ENCODE assay signal across 12 cellular contexts in genomic region chr2:97747716-97748115, GRCh38. TPM values are rescaled to one million over a fixed set of nuclear protein-coding genes. Genes with fewer than 3 reads are reported as not detected.
A peak's percentile ranks its signal among the peaks of the same experiment; 100 is the strongest.
DNase-seq lines count a peak whose midpoint lies in the region; ATAC-seq and TF ChIP-seq lines count a peak whose summit lies in the region.
"Had no signal": no experiment of that assay in that cellular context is flagged by ENCODE, and none has a peak within 500 bp of the region (broad histone marks: within the 10 kb centered on the region; RNA-seq: fewer than 3 reads in every experiment).

No MANE protein-coding gene starts in this region.

- POLR2A ChIA-PET in activated CD8-positive, alpha-beta T cell treated with anti-CD3 and anti-CD28 coated beads, Interleukin-2, amount 10 ng/mL, durations not matched to agents 7 days and 5 days (lab: Charles Lee) = interaction anchor here (1.3 kb wide), 1 partner anchor 38 kb away, joined by 3 read pairs; no protein-coding TSS in a partner anchor
- POLR2A ChIA-PET in activated CD8-positive, alpha-beta T cell treated with anti-CD3 and anti-CD28 coated beads for 36 hours (lab: Charles Lee) = interaction anchor here (0.6 to 0.8 kb wide), 4 partner anchors 22 to 1013 kb away, joined by 3 to 4 read pairs (median 3); partner anchors contain the start of gene ZAP70

- TF ChIP-seq CTCF in activated CD8-positive, alpha-beta T cell treated with anti-CD3 and anti-CD28 coated beads for 36 hours (IDR thresholded peaks at IDR 0.05) = no peak
- TF ChIP-seq CTCF in astrocyte of the spinal cord (IDR thresholded peaks at IDR 0.05; ENCODE audit: low read depth, low read length) = no peak
- TF ChIP-seq CTCF in natural killer cell (IDR thresholded peaks at IDR 0.05) = no peak

- ATAC-seq in activated CD8-positive, alpha-beta T cell treated with anti-CD3 and anti-CD28 coated beads, Interleukin-2, amount 10 ng/mL, durations not matched to agents 7 days and 5 days = no peak
- no peak for ATAC-seq in activated CD8-positive, alpha-beta T cell treated with anti-CD3 and anti-CD28 coated beads for 36 hours
- ATAC-seq in natural killer cell (peak; percentile 5 to 21 (median 19)), HG02885 (IDR thresholded peaks at IDR 0.05; ENCODE audit: poor library complexity, unreplicated experiment) (no peak), HG03097 (IDR thresholded peaks at IDR 0.05; ENCODE audit: low FRiP score, unreplicated experiment) (no peak)

- H3K27me3 Mint-ChIP-seq in activated CD8-positive, alpha-beta T cell treated with anti-CD3 and anti-CD28 coated beads, Interleukin-2, amount 10 ng/mL, durations not matched to agents 7 days and 5 days (ENCODE audit: low read depth) = no peaks in the 10 kb centered on the region
- no peaks in the 10 kb centered on the region for H3K27me3 Mint-ChIP-seq in activated CD8-positive, alpha-beta T cell treated with anti-CD3 and anti-CD28 coated beads for 36 hours
- H3K27me3 Mint-ChIP-seq in natural killer cell (ENCODE audit: low read depth in 2 of 2) = no peaks in the 10 kb centered on the region
- H3K27me3 Mint-ChIP-seq: stimulated activated memory B cell treated with anti-CD40 and anti-IgM and Interleukin-4, amounts not matched to agents 10 μg/mL and 1 μg/mL and 100 μg/mL, for 72 hours had no signal

- H3K27ac Mint-ChIP-seq in activated CD8-positive, alpha-beta T cell treated with anti-CD3 and anti-CD28 coated beads, Interleukin-2, amount 10 ng/mL, durations not matched to agents 7 days and 5 days = peak overlapping the region; percentile 25
- no peak overlapping the region for H3K27ac Mint-ChIP-seq in activated CD8-positive, alpha-beta T cell treated with anti-CD3 and anti-CD28 coated beads for 36 hours
- H3K27ac Mint-ChIP-seq in natural killer cell = peak overlapping the region; percentile 80 to 94

- peaks cover 25% of the 10 kb centered on the region for H3K36me3 Mint-ChIP-seq in activated CD8-positive, alpha-beta T cell treated with anti-CD3 and anti-CD28 coated beads, Interleukin-2, amount 10 ng/mL, durations not matched to agents 7 days and 5 days (ENCODE audit: low read depth)
- peaks cover 23% of the 10 kb centered on the region for H3K36me3 Mint-ChIP-seq in activated CD8-positive, alpha-beta T cell treated with anti-CD3 and anti-CD28 coated beads for 36 hours (ENCODE audit: low read depth)
- H3K36me3 Mint-ChIP-seq in natural killer cell = no peaks in the 10 kb centered on the region

- H3K9me3 Mint-ChIP-seq in activated CD8-positive, alpha-beta T cell treated with anti-CD3 and anti-CD28 coated beads, Interleukin-2, amount 10 ng/mL, durations not matched to agents 7 days and 5 days (ENCODE audit: insufficient read depth) = no peaks in the 10 kb centered on the region
- no peaks in the 10 kb centered on the region for H3K9me3 Mint-ChIP-seq in activated CD8-positive, alpha-beta T cell treated with anti-CD3 and anti-CD28 coated beads for 36 hours
- H3K9me3 Mint-ChIP-seq in natural killer cell = no peaks in the 10 kb centered on the region
- H3K9me3 Mint-ChIP-seq: stimulated activated memory B cell treated with anti-CD40 and anti-IgM and Interleukin-4, amounts not matched to agents 10 μg/mL and 1 μg/mL and 100 μg/mL, for 72 hours had no signal

- in situ Hi-C loops in astrocyte of the spinal cord (cut with HindIII; ENCODE audit: low sequenced_read_pairs) = no loop called here

- DNase-seq in activated CD8-positive, alpha-beta T cell treated with anti-CD3 and anti-CD28 coated beads, Interleukin-2, amount 10 ng/mL, durations not matched to agents 7 days and 5 days = no peak
- DNase-seq in activated CD8-positive, alpha-beta T cell treated with anti-CD3 and anti-CD28 coated beads for 36 hours = no peak
- DNase-seq in GM04504 (ENCODE audit: low read depth) (peak; percentile 63), astrocyte of the spinal cord (ENCODE audit: low read depth, low spot score) (peak; percentile 36), natural killer cell (no peak), medulla oblongata (ENCODE audit: extremely low spot score) (no peak)
- DNase-seq: kidney glomerular epithelial cell, upper lobe of left lung had no signal

- intact Hi-C loops in activated CD8-positive, alpha-beta T cell treated with anti-CD3 and anti-CD28 coated beads for 36 hours (cut with micrococcal nuclease) = loop anchor here (5.0 kb wide), 1 partner anchor 35 kb away; the partner anchor contains the start of gene ZAP70
- intact Hi-C loops in natural killer cell (cut with micrococcal nuclease) = loop anchor here (1.0 to 10.0 kb wide), 6 partner anchors 26 to 887 kb away; partner anchors contain the start of gene ACTR1B

- H3K4me1 Mint-ChIP-seq in activated CD8-positive, alpha-beta T cell treated with anti-CD3 and anti-CD28 coated beads, Interleukin-2, amount 10 ng/mL, durations not matched to agents 7 days and 5 days (ENCODE audit: low read depth) = peaks cover 55% of the 10 kb centered on the region
- peaks cover 52% of the 10 kb centered on the region for H3K4me1 Mint-ChIP-seq in activated CD8-positive, alpha-beta T cell treated with anti-CD3 and anti-CD28 coated beads for 36 hours (ENCODE audit: low read depth)
- peaks cover 68 to 80% of the 10 kb centered on the region in 2 donors for H3K4me1 Mint-ChIP-seq in natural killer cell

- H3K4me3 ChIP-seq in astrocyte of the spinal cord (ENCODE audit: low read depth, low read length) = no peak overlapping the region
- H3K4me3 ChIP-seq: upper lobe of left lung had no signal

- no peak overlapping the region for H3K4me3 Mint-ChIP-seq in activated CD8-positive, alpha-beta T cell treated with anti-CD3 and anti-CD28 coated beads, Interleukin-2, amount 10 ng/mL, durations not matched to agents 7 days and 5 days
- no peak overlapping the region for H3K4me3 Mint-ChIP-seq in activated CD8-positive, alpha-beta T cell treated with anti-CD3 and anti-CD28 coated beads for 36 hours
- peak overlapping the region; percentile 62 for H3K4me3 Mint-ChIP-seq in natural killer cell

- CTCF ChIA-PET in activated CD8-positive, alpha-beta T cell treated with anti-CD3 and anti-CD28 coated beads, Interleukin-2, amount 10 ng/mL, durations not matched to agents 7 days and 5 days (lab: Charles Lee) = interaction anchor here (0.6 to 10.2 kb wide), 14 partner anchors 8 to 637 kb away, joined by 3 to 265 read pairs (median 8); partner anchors contain the start of genes COX5B and ZAP70
- CTCF ChIA-PET in activated CD8-positive, alpha-beta T cell treated with anti-CD3 and anti-CD28 coated beads for 36 hours (lab: Charles Lee) = interaction anchor here (0.6 to 10.0 kb wide), 18 partner anchors 7 to 156 kb away, joined by 3 to 167 read pairs (median 6); partner anchors contain the start of genes ACTR1B and ZAP70

RNA-seq across cellular contexts. Expression of gene ZAP70, which starts 34.3 kb away (rescaled TPM):
- 100 to 1,000 TPM; 268 to 297 TPM for total RNA-seq in activated CD8-positive, alpha-beta T cell treated with anti-CD3 and anti-CD28 coated beads, Interleukin-2, amount 10 ng/mL, durations not matched to agents 7 days and 5 days
- 100 to 1,000 TPM; 218 TPM for total RNA-seq in activated CD8-positive, alpha-beta T cell treated with anti-CD3 and anti-CD28 coated beads for 36 hours
- total RNA-seq in natural killer cell = 1,000 to 10,000 TPM in 1 of 3 donors, 100 to 1,000 TPM in 2; 883 to 1,008 (median 954) TPM
- total RNA-seq: Calu3 had no signal

Comparison
In these comparisons a context has a peak if more than half of its experiments do, and no peak if none do; other contexts are left out.
1. ATAC-seq: peak in natural killer cell (3 of 3); none in activated CD8-positive, alpha-beta T cell treated with anti-CD3 and anti-CD28 coated beads, Interleukin-2, amount 10 ng/mL, durations not matched to agents 7 days and 5 days (single experiment), activated CD8-positive, alpha-beta T cell treated with anti-CD3 and anti-CD28 coated beads for 36 hours (single experiment), HG02885 (single experiment) and HG03097 (single experiment).
2. DNase-seq: peak in GM04504 (single experiment) and astrocyte of the spinal cord (single experiment); none in activated CD8-positive, alpha-beta T cell treated with anti-CD3 and anti-CD28 coated beads, Interleukin-2, amount 10 ng/mL, durations not matched to agents 7 days and 5 days (single experiment), activated CD8-positive, alpha-beta T cell treated with anti-CD3 and anti-CD28 coated beads for 36 hours (single experiment), natural killer cell (single experiment) and medulla oblongata (single experiment).